11 cellular contexts compared by ENCODE assay signal in the genomic region with DNA sequence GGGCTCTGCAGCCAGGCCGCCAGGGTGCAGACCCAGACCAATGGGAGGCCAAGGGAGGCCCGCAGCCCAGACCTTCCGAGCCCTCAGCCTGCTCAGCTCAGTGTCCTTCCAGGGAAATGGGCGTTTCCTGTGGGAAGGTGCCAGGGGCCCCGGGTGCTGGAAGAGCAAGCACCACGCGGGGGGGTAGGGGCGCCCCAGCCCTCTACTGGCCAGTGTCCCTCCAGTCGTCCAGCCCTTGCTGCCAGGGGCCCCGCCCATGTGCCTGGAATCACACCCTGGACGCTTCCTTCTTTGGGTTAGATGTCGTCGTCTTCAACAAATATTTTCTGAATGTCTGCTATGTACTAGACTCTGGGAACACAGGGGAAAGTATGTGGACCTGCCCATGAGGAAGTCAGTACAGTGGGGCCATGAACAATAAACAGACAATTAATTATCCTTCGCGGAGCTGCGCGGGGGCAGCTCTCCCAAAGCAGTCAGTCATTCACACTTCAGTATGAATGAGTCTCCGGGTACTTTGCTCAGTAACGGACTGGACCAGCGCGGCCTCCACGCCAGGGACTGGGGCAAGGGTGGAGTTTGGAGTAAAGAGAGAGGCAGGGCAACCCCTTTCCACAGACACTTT.
DNase-seq lines count a peak whose midpoint lies in the region; ATAC-seq and TF ChIP-seq lines count a peak whose summit lies in the region.
"Had no signal": no experiment of that assay in that cellular context is flagged by ENCODE, and none has a peak within 500 bp of the region (broad histone marks: within the 10 kb centered on the region; RNA-seq: fewer than 3 reads in every experiment).

No MANE protein-coding gene starts in this region.

- no peaks in the 10 kb centered on the region for H3K9me2 ChIP-seq in hepatocyte (replicated peaks; ENCODE audit: insufficient read depth)

- H3K27ac Mint-ChIP-seq in T-helper 2 cell treated with Interferon-gamma antibody and Interleukin-4, amounts not matched to agents 5 μg/mL and 100 μg/mL, for 36 hours: no peak overlapping the region
- H3K27ac Mint-ChIP-seq in activated naive CD4-positive, alpha-beta T cell treated with anti-CD3 and anti-CD28 coated beads, Interleukin-2, amount 10 ng/mL, durations not matched to agents 7 days and 5 days: no peak overlapping the region

- CTCF ChIA-PET in activated naive CD4-positive, alpha-beta T cell treated with anti-CD3 and anti-CD28 coated beads, Interleukin-2, amount 10 ng/mL, durations not matched to agents 7 days and 5 days (lab: Charles Lee): no interaction called here

- peaks cover 25% of the 10 kb centered on the region for H3K4me1 ChIP-seq in hepatocyte (ENCODE audit: insufficient read depth)
- H3K4me1 ChIP-seq in sigmoid colon: peaks cover 0 to 42% (median 31%) of the 10 kb centered on the region in 4 donors

- TF ChIP-seq CTCF in hepatocyte (IDR thresholded peaks at IDR 0.05; ENCODE audit: poor library complexity) (no peak), sigmoid colon (IDR thresholded peaks at IDR 0.05) (peak in 3 of 4 experiments; percentile 22 to 29 (median 24))

- no peaks in the 10 kb centered on the region for H4K20me1 ChIP-seq in hepatocyte (ENCODE audit: insufficient read depth, poor library complexity, severe bottlenecking)

- WGBS in hepatocyte (ENCODE audit: low lambda C conversion rate, missing lambda C conversion rate): 66% methylated on average over 22 of the region's 22 CpGs
- 61 to 73% methylated on average over 22 of the region's 22 CpGs for WGBS in sigmoid colon, 2 donors

- no peaks in the 10 kb centered on the region for H3K4me1 Mint-ChIP-seq in T-helper 2 cell treated with Interferon-gamma antibody and Interleukin-4, amounts not matched to agents 5 μg/mL and 100 μg/mL, for 36 hours (ENCODE audit: low read depth)
- H3K4me1 Mint-ChIP-seq in activated naive CD4-positive, alpha-beta T cell treated with anti-CD3 and anti-CD28 coated beads, Interleukin-2, amount 10 ng/mL, durations not matched to agents 7 days and 5 days: no peaks in the 10 kb centered on the region

- H3K4me3 ChIP-seq in hepatocyte (no peak overlapping the region), sigmoid colon (peak overlapping the region in 2 of 4 donors; percentile 4 to 30)

- intact Hi-C loops in sigmoid colon (cut with DNase I): loop anchor here (5.0 to 10.0 kb wide), 3 partner anchors 148 to 441 kb away; no protein-coding TSS in a partner anchor

- ATAC-seq in HG03520 (IDR thresholded peaks at IDR 0.05; ENCODE audit: unreplicated experiment): no peak
- ATAC-seq: HCT116 had no signal

- H3K36me3 ChIP-seq in hepatocyte (replicated peaks; ENCODE audit: insufficient read depth, low read depth): no peaks in the 10 kb centered on the region
- no peaks in the 10 kb centered on the region for H3K36me3 ChIP-seq in sigmoid colon

- H3K79me2 ChIP-seq in hepatocyte: no peaks in the 10 kb centered on the region

- H3K27me3 ChIP-seq in hepatocyte: no peaks in the 10 kb centered on the region
- no peaks in the 10 kb centered on the region for H3K27me3 ChIP-seq in sigmoid colon

- no peak for TF ChIP-seq POLR2A in sigmoid colon (IDR thresholded peaks at IDR 0.05)

- H3K4me2 ChIP-seq in hepatocyte: peak overlapping the region; percentile 65

- peak overlapping the region; percentile 95 for H3K27ac ChIP-seq in hepatocyte
- peak overlapping the region; percentile 88 to 97 (median 92) for H3K27ac ChIP-seq in sigmoid colon

- H3K27me3 Mint-ChIP-seq in T-helper 2 cell treated with Interferon-gamma antibody and Interleukin-4, amounts not matched to agents 5 μg/mL and 100 μg/mL, for 36 hours (ENCODE audit: low read depth): no peaks in the 10 kb centered on the region
- H3K27me3 Mint-ChIP-seq in activated naive CD4-positive, alpha-beta T cell treated with anti-CD3 and anti-CD28 coated beads, Interleukin-2, amount 10 ng/mL, durations not matched to agents 7 days and 5 days: peaks cover 12% of the 10 kb centered on the region

- H3K4me3 Mint-ChIP-seq in T-helper 2 cell treated with Interferon-gamma antibody and Interleukin-4, amounts not matched to agents 5 μg/mL and 100 μg/mL, for 36 hours: no peak overlapping the region
- H3K4me3 Mint-ChIP-seq in activated naive CD4-positive, alpha-beta T cell treated with anti-CD3 and anti-CD28 coated beads, Interleukin-2, amount 10 ng/mL, durations not matched to agents 7 days and 5 days: no peak overlapping the region

- H3K36me3 Mint-ChIP-seq in T-helper 2 cell treated with Interferon-gamma antibody and Interleukin-4, amounts not matched to agents 5 μg/mL and 100 μg/mL, for 36 hours (ENCODE audit: low read depth): no peaks in the 10 kb centered on the region
- peaks cover 23% of the 10 kb centered on the region for H3K36me3 Mint-ChIP-seq in activated naive CD4-positive, alpha-beta T cell treated with anti-CD3 and anti-CD28 coated beads, Interleukin-2, amount 10 ng/mL, durations not matched to agents 7 days and 5 days

- H3K9me3 Mint-ChIP-seq in T-helper 2 cell treated with Interferon-gamma antibody and Interleukin-4, amounts not matched to agents 5 μg/mL and 100 μg/mL, for 36 hours: peaks cover 43% of the 10 kb centered on the region
- H3K9me3 Mint-ChIP-seq in activated naive CD4-positive, alpha-beta T cell treated with anti-CD3 and anti-CD28 coated beads, Interleukin-2, amount 10 ng/mL, durations not matched to agents 7 days and 5 days: peaks cover 61% of the 10 kb centered on the region

- TF ChIP-seq EP300 in sigmoid colon (IDR thresholded peaks at IDR 0.05): peak in 2 of 4 donors; percentile 36 to 81

- no peaks in the 10 kb centered on the region for H3K9me3 ChIP-seq in hepatocyte (ENCODE audit: low read depth)
- H3K9me3 ChIP-seq in sigmoid colon: peaks cover 0 to 10% (median 1%) of the 10 kb centered on the region in 4 donors

- DNase-seq in Daoy (ENCODE audit: low read depth): peak; percentile 27
- peak; percentile 79 for DNase-seq in astrocyte of the hippocampus (ENCODE audit: low read depth, low spot score)
- DNase-seq in hepatocyte (ENCODE audit: low spot score): peak; percentile 49
- peak; percentile 97 for DNase-seq in sigmoid colon
- DNase-seq in T-helper 2 cell treated with Interferon-gamma antibody and Interleukin-4, amounts not matched to agents 5 μg/mL and 100 μg/mL, for 36 hours (ENCODE audit: low spot score): no peak
- no peak for DNase-seq in stimulated activated CD4-positive, alpha-beta T cell treated with anti-CD3 and anti-CD28 coated beads, Interleukin-4, amount 100 ng/mL, for 24 hours
- no peak for DNase-seq in activated naive CD4-positive, alpha-beta T cell treated with anti-CD3 and anti-CD28 coated beads, Interleukin-2, amount 10 ng/mL, durations not matched to agents 7 days and 5 days
- DNase-seq: activated CD4-positive, alpha-beta T cell treated with anti-CD3 and anti-CD28 coated beads for 1 hour; NCI-H1694 had no signal

- H2AFZ ChIP-seq in hepatocyte: peak overlapping the region; percentile 22

Comparison
In these comparisons a context has a peak if more than half of its experiments do, and no peak if none do; other contexts are left out.
1. DNase-seq: peak in Daoy (single experiment), astrocyte of the hippocampus (single experiment), hepatocyte (single experiment) and sigmoid colon (single experiment); none in T-helper 2 cell treated with Interferon-gamma antibody and Interleukin-4, amounts not matched to agents 5 μg/mL and 100 μg/mL, for 36 hours (single experiment), stimulated activated CD4-positive, alpha-beta T cell treated with anti-CD3 and anti-CD28 coated beads, Interleukin-4, amount 100 ng/mL, for 24 hours (single experiment) and activated naive CD4-positive, alpha-beta T cell treated with anti-CD3 and anti-CD28 coated beads, Interleukin-2, amount 10 ng/mL, durations not matched to agents 7 days and 5 days (single experiment).